ENCODE assay signal across 15 cellular contexts in genomic region chr7:66642932-66643331, GRCh38.
"Had no signal": no experiment of that assay in that cellular context is flagged by ENCODE, and none has a peak within 500 bp of the region (broad histone marks: within the 10 kb centered on the region; RNA-seq: fewer than 3 reads in every experiment).

No MANE protein-coding gene starts in this region.

- DNase-seq: activated CD4-positive, alpha-beta T cell treated with anti-CD3 and anti-CD28 coated beads for 48 hours; activated effector memory CD4-positive, alpha-beta T cell treated with anti-CD3 and anti-CD28 coated beads, Interleukin-2, amount 50 U/mL, for 16 hours; effector memory CD4-positive, alpha-beta T cell; gastrocnemius medialis; right cardiac atrium; small intestine; SW 1271; testis; upper lobe of right lung had no signal

- H3K27ac Mint-ChIP-seq: mesothelial cell of epicardium, progenitor cell of endocrine pancreas had no signal

- H3K9me3 Mint-ChIP-seq: mesothelial cell of epicardium had no signal

- H3K4me1 Mint-ChIP-seq: mesothelial cell of epicardium had no signal

- H3K4me3 ChIP-seq: ascending aorta, coronary artery, gastrocnemius medialis, SJSA1, testis, upper lobe of right lung had no signal

- H3K4me1 ChIP-seq: ascending aorta, SJSA1, testis, upper lobe of right lung had no signal

- H3K27me3 Mint-ChIP-seq: progenitor cell of endocrine pancreas had no signal

- H3K27me3 ChIP-seq: ascending aorta, gastrocnemius medialis, SJSA1, testis, upper lobe of right lung had no signal

- H3K4me3 Mint-ChIP-seq: mesothelial cell of epicardium had no signal

- H3K27ac ChIP-seq: ascending aorta, coronary artery, epithelial cell of prostate, gastrocnemius medialis, SJSA1, testis, upper lobe of right lung had no signal

- ATAC-seq: gastrocnemius medialis had no signal

- H3K9me3 ChIP-seq: ascending aorta, gastrocnemius medialis, SJSA1, testis, upper lobe of right lung had no signal
